In the genomic region with DNA sequence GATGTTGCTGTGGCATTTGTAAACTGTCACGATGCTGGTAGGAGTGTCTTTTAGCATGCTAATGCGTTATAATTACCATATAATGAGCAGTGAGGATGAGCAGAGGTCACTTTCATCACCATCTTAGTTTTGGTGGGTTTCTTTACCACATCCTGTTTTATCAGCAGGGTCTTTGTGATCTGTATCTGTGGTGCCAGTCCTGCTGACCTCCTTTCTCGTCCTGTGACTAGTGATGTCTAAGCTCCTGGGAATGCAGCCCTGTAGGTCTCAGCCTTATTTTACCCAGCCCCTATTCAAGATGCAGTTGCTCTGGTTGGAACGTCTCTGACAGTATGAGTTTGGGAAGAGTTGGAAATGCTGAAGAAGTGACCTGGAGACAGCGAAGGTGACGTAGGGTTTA, we compare ENCODE assay signal across 2 cellular contexts.
TF ChIP-seq lines count a peak whose summit lies in the region.

No MANE protein-coding gene starts in this region.

TF ChIP-seq in GM23338, 12 proteins besides CTCF, POLR2A, EP300 and RAD21 (continued from another document):
- TF ChIP-seq, protein P1, sequence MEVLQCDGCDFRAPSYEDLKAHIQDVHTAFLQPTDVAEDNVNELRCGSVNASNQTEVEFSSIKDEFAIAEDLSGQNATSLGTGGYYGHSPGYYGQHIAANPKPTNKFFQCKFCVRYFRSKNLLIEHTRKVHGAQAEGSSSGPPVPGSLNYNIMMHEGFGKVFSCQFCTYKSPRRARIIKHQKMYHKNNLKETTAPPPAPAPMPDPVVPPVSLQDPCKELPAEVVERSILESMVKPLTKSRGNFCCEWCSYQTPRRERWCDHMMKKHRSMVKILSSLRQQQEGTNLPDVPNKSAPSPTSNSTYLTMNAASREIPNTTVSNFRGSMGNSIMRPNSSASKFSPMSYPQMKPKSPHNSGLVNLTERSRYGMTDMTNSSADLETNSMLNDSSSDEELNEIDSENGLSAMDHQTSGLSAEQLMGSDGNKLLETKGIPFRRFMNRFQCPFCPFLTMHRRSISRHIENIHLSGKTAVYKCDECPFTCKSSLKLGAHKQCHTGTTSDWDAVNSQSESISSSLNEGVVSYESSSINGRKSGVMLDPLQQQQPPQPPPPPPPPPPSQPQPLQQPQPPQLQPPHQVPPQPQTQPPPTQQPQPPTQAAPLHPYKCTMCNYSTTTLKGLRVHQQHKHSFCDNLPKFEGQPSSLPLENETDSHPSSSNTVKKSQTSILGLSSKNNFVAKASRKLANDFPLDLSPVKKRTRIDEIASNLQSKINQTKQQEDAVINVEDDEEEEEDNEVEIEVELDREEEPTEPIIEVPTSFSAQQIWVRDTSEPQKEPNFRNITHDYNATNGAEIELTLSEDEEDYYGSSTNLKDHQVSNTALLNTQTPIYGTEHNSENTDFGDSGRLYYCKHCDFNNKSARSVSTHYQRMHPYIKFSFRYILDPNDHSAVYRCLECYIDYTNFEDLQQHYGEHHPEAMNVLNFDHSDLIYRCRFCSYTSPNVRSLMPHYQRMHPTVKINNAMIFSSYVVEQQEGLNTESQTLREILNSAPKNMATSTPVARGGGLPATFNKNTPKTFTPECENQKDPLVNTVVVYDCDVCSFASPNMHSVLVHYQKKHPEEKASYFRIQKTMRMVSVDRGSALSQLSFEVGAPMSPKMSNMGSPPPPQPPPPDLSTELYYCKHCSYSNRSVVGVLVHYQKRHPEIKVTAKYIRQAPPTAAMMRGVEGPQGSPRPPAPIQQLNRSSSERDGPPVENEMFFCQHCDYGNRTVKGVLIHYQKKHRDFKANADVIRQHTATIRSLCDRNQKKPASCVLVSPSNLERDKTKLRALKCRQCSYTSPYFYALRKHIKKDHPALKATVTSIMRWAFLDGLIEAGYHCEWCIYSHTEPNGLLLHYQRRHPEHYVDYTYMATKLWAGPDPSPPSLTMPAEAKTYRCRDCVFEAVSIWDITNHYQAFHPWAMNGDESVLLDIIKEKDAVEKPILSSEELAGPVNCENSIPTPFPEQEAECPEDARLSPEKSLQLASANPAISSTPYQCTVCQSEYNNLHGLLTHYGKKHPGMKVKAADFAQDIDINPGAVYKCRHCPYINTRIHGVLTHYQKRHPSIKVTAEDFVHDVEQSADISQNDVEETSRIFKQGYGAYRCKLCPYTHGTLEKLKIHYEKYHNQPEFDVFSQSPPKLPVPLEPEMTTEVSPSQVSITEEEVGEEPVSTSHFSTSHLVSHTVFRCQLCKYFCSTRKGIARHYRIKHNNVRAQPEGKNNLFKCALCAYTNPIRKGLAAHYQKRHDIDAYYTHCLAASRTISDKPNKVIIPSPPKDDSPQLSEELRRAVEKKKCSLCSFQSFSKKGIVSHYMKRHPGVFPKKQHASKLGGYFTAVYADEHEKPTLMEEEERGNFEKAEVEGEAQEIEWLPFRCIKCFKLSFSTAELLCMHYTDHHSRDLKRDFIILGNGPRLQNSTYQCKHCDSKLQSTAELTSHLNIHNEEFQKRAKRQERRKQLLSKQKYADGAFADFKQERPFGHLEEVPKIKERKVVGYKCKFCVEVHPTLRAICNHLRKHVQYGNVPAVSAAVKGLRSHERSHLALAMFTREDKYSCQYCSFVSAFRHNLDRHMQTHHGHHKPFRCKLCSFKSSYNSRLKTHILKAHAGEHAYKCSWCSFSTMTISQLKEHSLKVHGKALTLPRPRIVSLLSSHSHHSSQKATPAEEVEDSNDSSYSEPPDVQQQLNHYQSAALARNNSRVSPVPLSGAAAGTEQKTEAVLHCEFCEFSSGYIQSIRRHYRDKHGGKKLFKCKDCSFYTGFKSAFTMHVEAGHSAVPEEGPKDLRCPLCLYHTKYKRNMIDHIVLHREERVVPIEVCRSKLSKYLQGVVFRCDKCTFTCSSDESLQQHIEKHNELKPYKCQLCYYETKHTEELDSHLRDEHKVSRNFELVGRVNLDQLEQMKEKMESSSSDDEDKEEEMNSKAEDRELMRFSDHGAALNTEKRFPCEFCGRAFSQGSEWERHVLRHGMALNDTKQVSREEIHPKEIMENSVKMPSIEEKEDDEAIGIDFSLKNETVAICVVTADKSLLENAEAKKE (CRISPR knock-in tag; IDR thresholded peaks at IDR 0.05), result no peak
- TF ChIP-seq ETS1 (IDR thresholded peaks at IDR 0.05) (no peak), EZH2 (IDR thresholded peaks at IDR 0.05; ENCODE audit: low read depth, unreplicated experiment) (no peak), NANOG (IDR thresholded peaks at IDR 0.05; ENCODE audit: borderline replicate concordance) (no peak), ZNF114 (CRISPR knock-in tag; IDR thresholded peaks at IDR 0.05) (no peak), REST (IDR thresholded peaks at IDR 0.05; ENCODE audit: unreplicated experiment) (no peak)

TF ChIP-seq in WTC11, 78 proteins besides CTCF, POLR2A, EP300 and RAD21:
- TF ChIP-seq, protein P2, sequence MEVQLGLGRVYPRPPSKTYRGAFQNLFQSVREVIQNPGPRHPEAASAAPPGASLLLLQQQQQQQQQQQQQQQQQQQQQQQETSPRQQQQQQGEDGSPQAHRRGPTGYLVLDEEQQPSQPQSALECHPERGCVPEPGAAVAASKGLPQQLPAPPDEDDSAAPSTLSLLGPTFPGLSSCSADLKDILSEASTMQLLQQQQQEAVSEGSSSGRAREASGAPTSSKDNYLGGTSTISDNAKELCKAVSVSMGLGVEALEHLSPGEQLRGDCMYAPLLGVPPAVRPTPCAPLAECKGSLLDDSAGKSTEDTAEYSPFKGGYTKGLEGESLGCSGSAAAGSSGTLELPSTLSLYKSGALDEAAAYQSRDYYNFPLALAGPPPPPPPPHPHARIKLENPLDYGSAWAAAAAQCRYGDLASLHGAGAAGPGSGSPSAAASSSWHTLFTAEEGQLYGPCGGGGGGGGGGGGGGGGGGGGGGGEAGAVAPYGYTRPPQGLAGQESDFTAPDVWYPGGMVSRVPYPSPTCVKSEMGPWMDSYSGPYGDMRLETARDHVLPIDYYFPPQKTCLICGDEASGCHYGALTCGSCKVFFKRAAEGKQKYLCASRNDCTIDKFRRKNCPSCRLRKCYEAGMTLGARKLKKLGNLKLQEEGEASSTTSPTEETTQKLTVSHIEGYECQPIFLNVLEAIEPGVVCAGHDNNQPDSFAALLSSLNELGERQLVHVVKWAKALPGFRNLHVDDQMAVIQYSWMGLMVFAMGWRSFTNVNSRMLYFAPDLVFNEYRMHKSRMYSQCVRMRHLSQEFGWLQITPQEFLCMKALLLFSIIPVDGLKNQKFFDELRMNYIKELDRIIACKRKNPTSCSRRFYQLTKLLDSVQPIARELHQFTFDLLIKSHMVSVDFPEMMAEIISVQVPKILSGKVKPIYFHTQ (CRISPR knock-in tag; IDR thresholded peaks at IDR 0.05), result no peak
- TF ChIP-seq, protein P3, sequence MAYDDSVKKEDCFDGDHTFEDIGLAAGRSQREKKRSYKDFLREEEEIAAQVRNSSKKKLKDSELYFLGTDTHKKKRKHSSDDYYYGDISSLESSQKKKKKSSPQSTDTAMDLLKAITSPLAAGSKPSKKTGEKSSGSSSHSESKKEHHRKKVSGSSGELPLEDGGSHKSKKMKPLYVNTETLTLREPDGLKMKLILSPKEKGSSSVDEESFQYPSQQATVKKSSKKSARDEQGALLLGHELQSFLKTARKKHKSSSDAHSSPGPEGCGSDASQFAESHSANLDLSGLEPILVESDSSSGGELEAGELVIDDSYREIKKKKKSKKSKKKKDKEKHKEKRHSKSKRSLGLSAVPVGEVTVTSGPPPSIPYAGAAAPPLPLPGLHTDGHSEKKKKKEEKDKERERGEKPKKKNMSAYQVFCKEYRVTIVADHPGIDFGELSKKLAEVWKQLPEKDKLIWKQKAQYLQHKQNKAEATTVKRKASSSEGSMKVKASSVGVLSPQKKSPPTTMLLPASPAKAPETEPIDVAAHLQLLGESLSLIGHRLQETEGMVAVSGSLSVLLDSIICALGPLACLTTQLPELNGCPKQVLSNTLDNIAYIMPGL (CRISPR knock-in tag; IDR thresholded peaks at IDR 0.05), result no peak
- TF ChIP-seq CREB1 (CRISPR knock-in tag; IDR thresholded peaks at IDR 0.05) (no peak), ZNF317 (CRISPR knock-in tag; IDR thresholded peaks at IDR 0.05; ENCODE audit: borderline replicate concordance, low read depth) (no peak), GABPB1 (CRISPR knock-in tag; IDR thresholded peaks at IDR 0.05) (no peak), MXD4 (CRISPR knock-in tag; IDR thresholded peaks at IDR 0.05; ENCODE audit: borderline replicate concordance) (no peak), ELF4 (CRISPR knock-in tag; IDR thresholded peaks at IDR 0.05; ENCODE audit: low read depth) (no peak), OVOL2 (CRISPR knock-in tag; IDR thresholded peaks at IDR 0.05; ENCODE audit: borderline replicate concordance) (no peak), RELA (CRISPR knock-in tag; IDR thresholded peaks at IDR 0.05; ENCODE audit: borderline replicate concordance) (no peak), SMAD3 (CRISPR knock-in tag; IDR thresholded peaks at IDR 0.05; ENCODE audit: borderline replicate concordance) (no peak), TEAD4 (CRISPR knock-in tag; IDR thresholded peaks at IDR 0.05) (no peak), NFYB (CRISPR knock-in tag; conservative IDR thresholded peaks at IDR 0.05; ENCODE audit: low read depth) (no peak), TP53 (CRISPR knock-in tag; IDR thresholded peaks at IDR 0.05) (no peak), ZNF232 (CRISPR knock-in tag; IDR thresholded peaks at IDR 0.05) (no peak), ZNF425 (CRISPR knock-in tag; conservative IDR thresholded peaks at IDR 0.05) (no peak), CREM (CRISPR knock-in tag; IDR thresholded peaks at IDR 0.05) (no peak)
- TF ChIP-seq, protein P4, sequence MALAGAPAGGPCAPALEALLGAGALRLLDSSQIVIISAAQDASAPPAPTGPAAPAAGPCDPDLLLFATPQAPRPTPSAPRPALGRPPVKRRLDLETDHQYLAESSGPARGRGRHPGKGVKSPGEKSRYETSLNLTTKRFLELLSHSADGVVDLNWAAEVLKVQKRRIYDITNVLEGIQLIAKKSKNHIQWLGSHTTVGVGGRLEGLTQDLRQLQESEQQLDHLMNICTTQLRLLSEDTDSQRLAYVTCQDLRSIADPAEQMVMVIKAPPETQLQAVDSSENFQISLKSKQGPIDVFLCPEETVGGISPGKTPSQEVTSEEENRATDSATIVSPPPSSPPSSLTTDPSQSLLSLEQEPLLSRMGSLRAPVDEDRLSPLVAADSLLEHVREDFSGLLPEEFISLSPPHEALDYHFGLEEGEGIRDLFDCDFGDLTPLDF (CRISPR knock-in tag; IDR thresholded peaks at IDR 0.05), result no peak
- TF ChIP-seq, protein P5, sequence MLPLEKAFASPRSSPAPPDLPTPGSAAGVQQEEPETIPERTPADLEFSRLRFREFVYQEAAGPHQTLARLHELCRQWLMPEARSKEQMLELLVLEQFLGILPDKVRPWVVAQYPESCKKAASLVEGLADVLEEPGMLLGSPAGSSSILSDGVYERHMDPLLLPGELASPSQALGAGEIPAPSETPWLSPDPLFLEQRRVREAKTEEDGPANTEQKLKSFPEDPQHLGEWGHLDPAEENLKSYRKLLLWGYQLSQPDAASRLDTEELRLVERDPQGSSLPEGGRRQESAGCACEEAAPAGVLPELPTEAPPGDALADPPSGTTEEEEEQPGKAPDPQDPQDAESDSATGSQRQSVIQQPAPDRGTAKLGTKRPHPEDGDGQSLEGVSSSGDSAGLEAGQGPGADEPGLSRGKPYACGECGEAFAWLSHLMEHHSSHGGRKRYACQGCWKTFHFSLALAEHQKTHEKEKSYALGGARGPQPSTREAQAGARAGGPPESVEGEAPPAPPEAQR (CRISPR knock-in tag; IDR thresholded peaks at IDR 0.05), result no peak
- TF ChIP-seq, protein P6, sequence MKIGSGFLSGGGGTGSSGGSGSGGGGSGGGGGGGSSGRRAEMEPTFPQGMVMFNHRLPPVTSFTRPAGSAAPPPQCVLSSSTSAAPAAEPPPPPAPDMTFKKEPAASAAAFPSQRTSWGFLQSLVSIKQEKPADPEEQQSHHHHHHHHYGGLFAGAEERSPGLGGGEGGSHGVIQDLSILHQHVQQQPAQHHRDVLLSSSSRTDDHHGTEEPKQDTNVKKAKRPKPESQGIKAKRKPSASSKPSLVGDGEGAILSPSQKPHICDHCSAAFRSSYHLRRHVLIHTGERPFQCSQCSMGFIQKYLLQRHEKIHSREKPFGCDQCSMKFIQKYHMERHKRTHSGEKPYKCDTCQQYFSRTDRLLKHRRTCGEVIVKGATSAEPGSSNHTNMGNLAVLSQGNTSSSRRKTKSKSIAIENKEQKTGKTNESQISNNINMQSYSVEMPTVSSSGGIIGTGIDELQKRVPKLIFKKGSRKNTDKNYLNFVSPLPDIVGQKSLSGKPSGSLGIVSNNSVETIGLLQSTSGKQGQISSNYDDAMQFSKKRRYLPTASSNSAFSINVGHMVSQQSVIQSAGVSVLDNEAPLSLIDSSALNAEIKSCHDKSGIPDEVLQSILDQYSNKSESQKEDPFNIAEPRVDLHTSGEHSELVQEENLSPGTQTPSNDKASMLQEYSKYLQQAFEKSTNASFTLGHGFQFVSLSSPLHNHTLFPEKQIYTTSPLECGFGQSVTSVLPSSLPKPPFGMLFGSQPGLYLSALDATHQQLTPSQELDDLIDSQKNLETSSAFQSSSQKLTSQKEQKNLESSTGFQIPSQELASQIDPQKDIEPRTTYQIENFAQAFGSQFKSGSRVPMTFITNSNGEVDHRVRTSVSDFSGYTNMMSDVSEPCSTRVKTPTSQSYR (CRISPR knock-in tag; IDR thresholded peaks at IDR 0.05), result no peak
- TF ChIP-seq, protein P7, sequence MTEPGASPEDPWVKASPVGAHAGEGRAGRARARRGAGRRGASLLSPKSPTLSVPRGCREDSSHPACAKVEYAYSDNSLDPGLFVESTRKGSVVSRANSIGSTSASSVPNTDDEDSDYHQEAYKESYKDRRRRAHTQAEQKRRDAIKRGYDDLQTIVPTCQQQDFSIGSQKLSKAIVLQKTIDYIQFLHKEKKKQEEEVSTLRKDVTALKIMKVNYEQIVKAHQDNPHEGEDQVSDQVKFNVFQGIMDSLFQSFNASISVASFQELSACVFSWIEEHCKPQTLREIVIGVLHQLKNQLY (CRISPR knock-in tag; IDR thresholded peaks at IDR 0.05), result no peak
TF ChIP-seq in WTC11: peak in this region for 0.
